ENCODE assay signal across 10 cellular contexts in the genomic region with DNA sequence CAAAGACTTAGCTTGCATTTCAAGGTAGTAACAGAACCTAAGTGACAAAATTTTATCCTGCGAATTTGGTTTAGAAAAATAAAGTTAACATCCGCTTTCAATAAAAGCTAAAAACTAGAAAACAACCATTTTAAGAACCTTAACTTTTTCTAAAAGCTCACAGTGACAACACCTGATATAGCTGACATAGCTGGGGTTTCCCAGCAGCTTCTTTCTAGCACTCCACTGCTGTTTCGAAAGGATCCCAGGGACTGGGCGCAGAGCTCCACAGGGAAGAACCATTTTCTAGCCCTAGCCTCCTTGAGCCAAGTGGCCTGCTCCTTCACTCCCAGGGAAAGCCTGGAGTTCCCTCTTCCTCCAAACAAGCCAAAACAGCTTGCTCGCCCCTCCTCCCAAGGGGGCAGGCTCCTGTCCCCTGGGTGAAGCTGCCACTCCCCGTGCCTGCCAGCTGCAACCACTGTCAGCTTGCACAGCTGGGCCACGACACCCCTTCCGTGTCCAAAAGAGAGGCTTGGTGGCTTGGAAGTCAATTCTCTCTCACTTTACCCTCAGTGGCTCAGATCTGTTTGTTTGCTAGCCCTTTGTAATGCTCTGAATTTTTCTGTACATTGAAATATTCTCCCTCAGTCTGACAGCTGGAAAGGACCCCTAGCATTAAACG. TPM values are rescaled to one million over a fixed set of nuclear protein-coding genes. Genes with fewer than 3 reads are reported as not detected.
DNase-seq lines count a peak whose midpoint lies in the region; ATAC-seq lines count a peak whose summit lies in the region.
"Had no signal": no experiment of that assay in that cellular context is flagged by ENCODE, and none has a peak within 500 bp of the region (broad histone marks: within the 10 kb centered on the region; RNA-seq: fewer than 3 reads in every experiment).

No MANE protein-coding gene starts in this region.

- no peaks in the 10 kb centered on the region for H3K9me3 Mint-ChIP-seq in CD4-positive, CD25-positive, alpha-beta regulatory T cell
- no peaks in the 10 kb centered on the region for H3K9me3 Mint-ChIP-seq in natural killer cell treated with Interleukin-12 subunit alpha and Interleukin-12 subunit beta and Interleukin-15 and Interleukin-18, amount 100 ng/mL, for 72 hours

- peak overlapping the region; percentile 60 for H3K27ac ChIP-seq in CD4-positive, CD25-positive, alpha-beta regulatory T cell (ENCODE audit: insufficient read depth, low read length, poor library complexity, severe bottlenecking)
- H3K27ac ChIP-seq in cingulate gyrus (ENCODE audit: low read depth, low read length) = peak overlapping the region; percentile 99

- H3K4me3 ChIP-seq in CD4-positive, CD25-positive, alpha-beta regulatory T cell (ENCODE audit: low read depth, low read length) = peak overlapping the region; percentile 41

- peaks cover 99% of the 10 kb centered on the region for H3K4me1 ChIP-seq in CD4-positive, CD25-positive, alpha-beta regulatory T cell (ENCODE audit: control insufficient read depth, insufficient read depth, low read length, poor library complexity, severe bottlenecking)

- peaks cover 24% of the 10 kb centered on the region for H3K36me3 ChIP-seq in CD4-positive, CD25-positive, alpha-beta regulatory T cell (ENCODE audit: control insufficient read depth, insufficient read depth, low read length)

- peak overlapping the region; percentile 3 to 90 (median 84) for H3K27ac Mint-ChIP-seq in CD4-positive, CD25-positive, alpha-beta regulatory T cell
- H3K27ac Mint-ChIP-seq in natural killer cell treated with Interleukin-12 subunit alpha and Interleukin-12 subunit beta and Interleukin-15 and Interleukin-18, amount 100 ng/mL, for 72 hours = peak overlapping the region; percentile 86 to 92

- H3K27me3 Mint-ChIP-seq in CD4-positive, CD25-positive, alpha-beta regulatory T cell = no peaks in the 10 kb centered on the region
- H3K27me3 Mint-ChIP-seq in natural killer cell treated with Interleukin-12 subunit alpha and Interleukin-12 subunit beta and Interleukin-15 and Interleukin-18, amount 100 ng/mL, for 72 hours = no peaks in the 10 kb centered on the region

- peak in 1 of 3 donors; percentile 37 for DNase-seq in CD4-positive, CD25-positive, alpha-beta regulatory T cell
- DNase-seq in natural killer cell treated with Interleukin-12 subunit alpha and Interleukin-12 subunit beta and Interleukin-15 and Interleukin-18, amount 100 ng/mL, for 72 hours (ENCODE audit: low spot score) = no peak
- DNase-seq in NCI-H510A treated with DMSO at 0.1 percent for 48 hours (lab: John Stamatoyannopoulos, UW) (no peak), LoVo (ENCODE audit: low spot score) (no peak), dedifferentiated amniotic fluid mesenchymal stem cell (ENCODE audit: extremely low spot score) (no peak)
- DNase-seq: effector CD4-positive, alpha-beta T cell; PC-3 had no signal

- H3K9me3 ChIP-seq in CD4-positive, CD25-positive, alpha-beta regulatory T cell (ENCODE audit: control insufficient read depth in 2 of 2, low read length in 2 of 2) = no peaks in the 10 kb centered on the region

- H3K27me3 ChIP-seq in CD4-positive, CD25-positive, alpha-beta regulatory T cell (ENCODE audit: control insufficient read depth, insufficient read depth, low read length) = no peaks in the 10 kb centered on the region

- H3K4me1 Mint-ChIP-seq in CD4-positive, CD25-positive, alpha-beta regulatory T cell = peaks cover 48 to 95% (median 82%) of the 10 kb centered on the region in 4 donors
- peaks cover 80 to 86% of the 10 kb centered on the region in 2 donors for H3K4me1 Mint-ChIP-seq in natural killer cell treated with Interleukin-12 subunit alpha and Interleukin-12 subunit beta and Interleukin-15 and Interleukin-18, amount 100 ng/mL, for 72 hours (ENCODE audit: low read depth in 2 of 2)

- H3K4me3 Mint-ChIP-seq in CD4-positive, CD25-positive, alpha-beta regulatory T cell = peak overlapping the region; percentile 28 to 85 (median 66)
- H3K4me3 Mint-ChIP-seq in natural killer cell treated with Interleukin-12 subunit alpha and Interleukin-12 subunit beta and Interleukin-15 and Interleukin-18, amount 100 ng/mL, for 72 hours = no peak overlapping the region

- peak in 1 of 2 donors; percentile 15 for ATAC-seq in CD4-positive, CD25-positive, alpha-beta regulatory T cell (ENCODE audit: low read depth in 2 of 2)
- ATAC-seq in HG03432 (IDR thresholded peaks at IDR 0.05; ENCODE audit: unreplicated experiment) (peak; percentile 48), GM21381 (IDR thresholded peaks at IDR 0.05; ENCODE audit: unreplicated experiment) (no peak)
- no peak for ATAC-seq in natural killer cell treated with Interleukin-12 subunit alpha and Interleukin-12 subunit beta and Interleukin-15 and Interleukin-18, amount 100 ng/mL, for 72 hours
- ATAC-seq: PC-3 had no signal

- peaks cover 17% of the 10 kb centered on the region for H3K36me3 Mint-ChIP-seq in CD4-positive, CD25-positive, alpha-beta regulatory T cell
- no peaks in the 10 kb centered on the region for H3K36me3 Mint-ChIP-seq in natural killer cell treated with Interleukin-12 subunit alpha and Interleukin-12 subunit beta and Interleukin-15 and Interleukin-18, amount 100 ng/mL, for 72 hours

RNA-seq across cellular contexts. Expression of a gene that starts 59.8 kb away (rescaled TPM):
- total RNA-seq in CD4-positive, CD25-positive, alpha-beta regulatory T cell = 487 TPM
- 100 to 1,000 TPM; 202 to 214 (median 206) TPM for polyA plus RNA-seq in CD4-positive, CD25-positive, alpha-beta regulatory T cell
- 100 to 1,000 TPM; 111 to 149 TPM for total RNA-seq in natural killer cell treated with Interleukin-12 subunit alpha and Interleukin-12 subunit beta and Interleukin-15 and Interleukin-18, amount 100 ng/mL, for 72 hours
